22 cellular contexts compared by ENCODE assay signal in genomic region chr9:4891674-4892073, GRCh38.
"Had no signal": no experiment of that assay in that cellular context is flagged by ENCODE, and none has a peak within 500 bp of the region (broad histone marks: within the 10 kb centered on the region; RNA-seq: fewer than 3 reads in every experiment).

No MANE protein-coding gene starts in this region.

- H3K36me3 ChIP-seq: neural progenitor cell, ovary, prostate gland, right lobe of liver, sigmoid colon, stomach, tibial artery, transverse colon, upper lobe of right lung, uterus had no signal

- DNase-seq: naive thymus-derived CD4-positive, alpha-beta T cell; natural killer cell; occipital lobe; ovary; right cardiac atrium; right lobe of liver; sigmoid colon; small intestine; stimulated activated CD4-positive, alpha-beta T cell treated with anti-CD3 and anti-CD28 coated beads, Interleukin-15, amount 100 ng/mL, for 24 hours; stimulated activated CD4-positive, alpha-beta T cell treated with anti-CD3 and anti-CD28 coated beads, Interleukin-2, amount 100 ng/mL, for 24 hours; stimulated activated CD4-positive, alpha-beta T cell treated with anti-CD3 and anti-CD28 coated beads, Interleukin-2, amount 100 ng/mL, for 48 hours; stimulated activated CD4-positive, alpha-beta T cell treated with anti-CD3 and anti-CD28 coated beads, Interleukin-4, amount 100 ng/mL, for 24 hours; stimulated activated naive B cell treated with anti-CD40 and anti-IgM and Interleukin-4, amounts not matched to agents 10 μg/mL and 1 μg/mL and 100 μg/mL, for 72 hours; stimulated activated naive CD4-positive, alpha-beta T cell treated with Interleukin-2 at 50 U/mL for 16 hours; stomach; tibial artery; transverse colon; upper lobe of right lung; uterus had no signal

- H3K27me3 ChIP-seq: neural progenitor cell, ovary, right lobe of liver, sigmoid colon, stomach, tibial artery, transverse colon, upper lobe of right lung, uterus had no signal

- H3K9me3 ChIP-seq: ovary, prostate gland, right lobe of liver, sigmoid colon, stomach, transverse colon, upper lobe of right lung, uterus had no signal

- H3K9ac ChIP-seq: neural progenitor cell had no signal

- H3K27ac ChIP-seq: neural progenitor cell, ovary, prostate gland, right lobe of liver, sigmoid colon, stomach, transverse colon, upper lobe of right lung, uterus had no signal

- H2AFZ ChIP-seq: neural progenitor cell had no signal

- H3K4me3 ChIP-seq: neural progenitor cell, ovary, prostate gland, right lobe of liver, sigmoid colon, stomach, tibial artery, transverse colon, upper lobe of right lung, uterus had no signal

- H3K4me1 ChIP-seq: prostate gland, right lobe of liver, transverse colon, upper lobe of right lung, uterus had no signal

- FAIRE-seq: small intestine had no signal

- H3K4me2 ChIP-seq: neural progenitor cell had no signal

- ATAC-seq: naive thymus-derived CD4-positive, alpha-beta T cell; natural killer cell; right cardiac atrium; right lobe of liver; stimulated activated effector memory CD8-positive, alpha-beta T cell treated with anti-CD3 and anti-CD28 coated beads, Interleukin-12 subunit alpha, Interleukin-12 subunit beta, amount 100 ng/mL, for 72 hours; stimulated activated naive B cell treated with anti-CD40 and anti-IgM and Interleukin-4, amounts not matched to agents 10 μg/mL and 1 μg/mL and 100 μg/mL, for 72 hours; upper lobe of right lung had no signal
